1 cellular context compared by ENCODE assay signal in genomic region chr15:71279757-71280141, GRCh38.
TF ChIP-seq lines count a peak whose summit lies in the region.

No MANE protein-coding gene starts in this region.

TF ChIP-seq in SK-N-SH, 30 proteins besides CTCF, POLR2A, EP300 and RAD21 (continued from another document):
- TF ChIP-seq EZH2phosphoT487 (IDR thresholded peaks at IDR 0.05; ENCODE audit: borderline replicate concordance, low read depth) = no peak
TF ChIP-seq in SK-N-SH: peak in this region for 0.
